In the genomic region with DNA sequence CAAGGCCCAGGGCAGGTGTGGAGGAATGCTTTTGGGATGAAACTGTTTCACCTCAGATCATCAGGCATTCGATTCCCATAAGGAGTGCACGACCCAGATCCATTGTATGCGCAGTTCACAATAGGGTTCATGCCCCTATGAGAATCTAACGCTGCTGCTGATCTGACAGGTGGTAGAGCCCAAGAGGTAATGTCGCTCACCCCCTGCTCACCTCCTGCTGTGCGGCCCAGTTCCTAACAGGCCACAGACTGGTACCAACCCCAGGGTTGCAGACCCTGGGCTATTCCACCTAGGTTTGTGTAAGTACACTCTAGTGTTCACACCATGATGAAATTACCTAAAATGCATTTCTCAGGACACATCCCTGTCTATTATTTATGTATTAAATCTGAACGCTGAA, we compare ENCODE assay signal across 28 cellular contexts.
"Had no signal": no experiment of that assay in that cellular context is flagged by ENCODE, and none has a peak within 500 bp of the region (broad histone marks: within the 10 kb centered on the region; RNA-seq: fewer than 3 reads in every experiment).

No MANE protein-coding gene starts in this region.

- ATAC-seq: activated CD4-positive, CD25-positive, alpha-beta regulatory T cell treated with anti-CD3 and anti-CD28 coated beads, Interleukin-2, amount 50 U/mL, for 24 hours; esophagus mucosa; left lung; mucosa of descending colon; stimulated activated naive CD8-positive, alpha-beta T cell treated with anti-CD3 and anti-CD28 coated beads, Interleukin-15, Interleukin-2, amounts not matched to agents 100 U/mL and 50 U/mL, for 24 hours; T-helper 17 cell had no signal

- H3K27me3 ChIP-seq: ascending aorta, brain microvascular endothelial cell, ovary, sigmoid colon, testis, transverse colon, uterus had no signal

- H3K9me3 ChIP-seq: ascending aorta, left lung, mucosa of descending colon, ovary, prostate gland, sigmoid colon, testis, transverse colon, uterus had no signal

- H3K36me3 ChIP-seq: ascending aorta, brain microvascular endothelial cell, left lung, ovary, prostate gland, sigmoid colon, transverse colon, uterus, WERI-Rb-1 had no signal

- H3K27ac ChIP-seq: left lung, ovary, WERI-Rb-1 had no signal

- H3K4me1 ChIP-seq: prostate gland had no signal

- DNase-seq: activated CD4-positive, alpha-beta T cell treated with anti-CD3 and anti-CD28 coated beads for 48 hours; activated CD4-positive, alpha-beta T cell treated with anti-CD3 and anti-CD28 coated beads, Interleukin-2, amount 50 U/mL, for 48 hours; activated CD8-positive, alpha-beta memory T cell treated with anti-CD3 and anti-CD28 coated beads, Interleukin-2, amount 50 U/mL, for 4 hours; activated effector memory CD4-positive, alpha-beta T cell treated with anti-CD3 and anti-CD28 coated beads, Interleukin-2, amount 50 U/mL, for 16 hours; activated naive CD4-positive, alpha-beta T cell treated with anti-CD3 and anti-CD28 coated beads for 36 hours; activated naive CD8-positive, alpha-beta T cell treated with anti-CD3 and anti-CD28 coated beads for 36 hours; activated T-cell treated with anti-CD3 and anti-CD28 coated beads, Interleukin-2, amount 50 U/mL, for 1 hour; brain microvascular endothelial cell; caudate nucleus; endodermal cell; left lung; mucosa of descending colon; ovary; retina; sigmoid colon; stimulated activated CD4-positive, alpha-beta T cell treated with anti-CD3 and anti-CD28 coated beads, Interleukin-2, amount 100 ng/mL, for 48 hours; stimulated activated naive CD8-positive, alpha-beta T cell treated with anti-CD3 and anti-CD28 coated beads, Interleukin-15, Interleukin-2, amounts not matched to agents 100 U/mL and 50 U/mL, for 24 hours; T-helper 17 cell; T1000; testis; transverse colon; uterus; WERI-Rb-1 had no signal

- H3K4me3 ChIP-seq: ascending aorta, left lung, lung, mucosa of descending colon, ovary, prostate gland, sigmoid colon, testis, transverse colon, uterus had no signal
